1 cellular context compared by ENCODE assay signal in genomic region chr22:21652010-21652546, GRCh38.
TF ChIP-seq lines count a peak whose summit lies in the region.

No MANE protein-coding gene starts in this region.

TF ChIP-seq in WTC11, 78 proteins besides CTCF, POLR2A, EP300 and RAD21 (continued from another document):
- TF ChIP-seq TCF7 (CRISPR knock-in tag; IDR thresholded peaks at IDR 0.05; ENCODE audit: low read depth) (peak; percentile 14; the same call in 1 of the 2 replicates), CBFB (CRISPR knock-in tag; IDR thresholded peaks at IDR 0.05; ENCODE audit: low read depth) (no peak), FOXP1 (CRISPR knock-in tag; IDR thresholded peaks at IDR 0.05; ENCODE audit: borderline replicate concordance) (peak; percentile 64; the same call in 1 of the 2 replicates), SP1 (CRISPR knock-in tag; conservative IDR thresholded peaks at IDR 0.05) (peak; percentile 60; the same call in 1 of the 2 replicates), NFYB (CRISPR knock-in tag; conservative IDR thresholded peaks at IDR 0.05; ENCODE audit: low read depth) (peak; percentile 75)
- TF ChIP-seq, protein P1, sequence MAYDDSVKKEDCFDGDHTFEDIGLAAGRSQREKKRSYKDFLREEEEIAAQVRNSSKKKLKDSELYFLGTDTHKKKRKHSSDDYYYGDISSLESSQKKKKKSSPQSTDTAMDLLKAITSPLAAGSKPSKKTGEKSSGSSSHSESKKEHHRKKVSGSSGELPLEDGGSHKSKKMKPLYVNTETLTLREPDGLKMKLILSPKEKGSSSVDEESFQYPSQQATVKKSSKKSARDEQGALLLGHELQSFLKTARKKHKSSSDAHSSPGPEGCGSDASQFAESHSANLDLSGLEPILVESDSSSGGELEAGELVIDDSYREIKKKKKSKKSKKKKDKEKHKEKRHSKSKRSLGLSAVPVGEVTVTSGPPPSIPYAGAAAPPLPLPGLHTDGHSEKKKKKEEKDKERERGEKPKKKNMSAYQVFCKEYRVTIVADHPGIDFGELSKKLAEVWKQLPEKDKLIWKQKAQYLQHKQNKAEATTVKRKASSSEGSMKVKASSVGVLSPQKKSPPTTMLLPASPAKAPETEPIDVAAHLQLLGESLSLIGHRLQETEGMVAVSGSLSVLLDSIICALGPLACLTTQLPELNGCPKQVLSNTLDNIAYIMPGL (CRISPR knock-in tag; IDR thresholded peaks at IDR 0.05): peak; percentile 23; the same call in 1 of the 2 replicates
